ENCODE assay signal across 1 cellular context in genomic region chr9:18722882-18723281, GRCh38.
TF ChIP-seq lines count a peak whose summit lies in the region.

No MANE protein-coding gene starts in this region.

TF ChIP-seq in HepG2, 621 proteins besides CTCF, POLR2A, EP300 and RAD21 (continued from another document):
- no peak for TF ChIP-seq NFAT5 (CRISPR knock-in tag; IDR thresholded peaks at IDR 0.05)
- no peak for TF ChIP-seq TRAFD1 (CRISPR knock-in tag; IDR thresholded peaks at IDR 0.05; ENCODE audit: borderline replicate concordance)
- no peak for TF ChIP-seq FOXK1 (CRISPR knock-in tag; IDR thresholded peaks at IDR 0.05; ENCODE audit: borderline replicate concordance, low read depth)
- TF ChIP-seq ZNF703 (CRISPR knock-in tag; IDR thresholded peaks at IDR 0.05; ENCODE audit: borderline replicate concordance), result no peak
- TF ChIP-seq ZNF44 (CRISPR knock-in tag; IDR thresholded peaks at IDR 0.05), result no peak
- TF ChIP-seq PHF20 (CRISPR knock-in tag; IDR thresholded peaks at IDR 0.05), result no peak
TF ChIP-seq in HepG2: peak in this region for 0.
